In the genomic region with DNA sequence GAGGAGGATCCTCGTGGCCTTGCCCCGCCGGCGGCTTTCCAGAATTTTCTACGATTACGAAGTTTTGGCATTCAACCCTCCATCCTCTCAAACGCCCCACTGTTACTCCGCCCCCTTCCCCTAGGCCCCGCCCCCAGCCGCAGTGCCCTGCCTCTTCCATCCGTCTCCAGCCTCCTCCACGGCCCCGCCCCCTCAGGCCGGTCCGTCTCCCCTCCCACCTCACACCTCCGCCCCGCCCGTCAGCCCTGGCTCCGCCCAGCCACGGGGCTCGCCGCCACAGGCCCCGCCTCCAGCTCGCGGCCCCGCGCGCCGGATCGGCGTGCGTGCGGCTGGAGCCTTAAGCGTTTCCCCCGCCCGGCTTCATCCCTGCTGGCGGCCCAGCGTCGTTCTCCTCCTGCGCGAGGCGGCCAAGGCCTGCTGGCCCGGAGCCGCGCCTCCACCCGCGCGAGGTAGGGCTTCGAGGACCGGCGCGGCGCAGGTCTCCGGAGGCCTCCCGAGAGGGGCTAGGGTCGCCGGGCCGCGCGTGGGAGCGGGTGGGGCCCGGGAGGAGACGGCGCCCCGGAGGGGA, we compare ENCODE assay signal across 1 cellular context.
TF ChIP-seq lines count a peak whose summit lies in the region.

A gene with protein sequence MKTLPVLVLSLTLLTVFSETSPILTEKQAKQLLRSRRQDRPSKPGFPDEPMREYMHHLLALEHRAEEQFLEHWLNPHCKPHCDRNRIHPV (minus strand): TSS at position 109 of the 568 bp plus-strand sequence. CDS start 18,110 bp downstream, outside the sequence.
A gene (plus strand): TSS at position 340 of the 568 bp plus-strand sequence. CDS start 645 bp downstream, outside the sequence.

TF ChIP-seq in HepG2, 621 proteins besides CTCF, POLR2A, EP300 and RAD21 (continued from another document and continues in another):
- TF ChIP-seq, protein P1, sequence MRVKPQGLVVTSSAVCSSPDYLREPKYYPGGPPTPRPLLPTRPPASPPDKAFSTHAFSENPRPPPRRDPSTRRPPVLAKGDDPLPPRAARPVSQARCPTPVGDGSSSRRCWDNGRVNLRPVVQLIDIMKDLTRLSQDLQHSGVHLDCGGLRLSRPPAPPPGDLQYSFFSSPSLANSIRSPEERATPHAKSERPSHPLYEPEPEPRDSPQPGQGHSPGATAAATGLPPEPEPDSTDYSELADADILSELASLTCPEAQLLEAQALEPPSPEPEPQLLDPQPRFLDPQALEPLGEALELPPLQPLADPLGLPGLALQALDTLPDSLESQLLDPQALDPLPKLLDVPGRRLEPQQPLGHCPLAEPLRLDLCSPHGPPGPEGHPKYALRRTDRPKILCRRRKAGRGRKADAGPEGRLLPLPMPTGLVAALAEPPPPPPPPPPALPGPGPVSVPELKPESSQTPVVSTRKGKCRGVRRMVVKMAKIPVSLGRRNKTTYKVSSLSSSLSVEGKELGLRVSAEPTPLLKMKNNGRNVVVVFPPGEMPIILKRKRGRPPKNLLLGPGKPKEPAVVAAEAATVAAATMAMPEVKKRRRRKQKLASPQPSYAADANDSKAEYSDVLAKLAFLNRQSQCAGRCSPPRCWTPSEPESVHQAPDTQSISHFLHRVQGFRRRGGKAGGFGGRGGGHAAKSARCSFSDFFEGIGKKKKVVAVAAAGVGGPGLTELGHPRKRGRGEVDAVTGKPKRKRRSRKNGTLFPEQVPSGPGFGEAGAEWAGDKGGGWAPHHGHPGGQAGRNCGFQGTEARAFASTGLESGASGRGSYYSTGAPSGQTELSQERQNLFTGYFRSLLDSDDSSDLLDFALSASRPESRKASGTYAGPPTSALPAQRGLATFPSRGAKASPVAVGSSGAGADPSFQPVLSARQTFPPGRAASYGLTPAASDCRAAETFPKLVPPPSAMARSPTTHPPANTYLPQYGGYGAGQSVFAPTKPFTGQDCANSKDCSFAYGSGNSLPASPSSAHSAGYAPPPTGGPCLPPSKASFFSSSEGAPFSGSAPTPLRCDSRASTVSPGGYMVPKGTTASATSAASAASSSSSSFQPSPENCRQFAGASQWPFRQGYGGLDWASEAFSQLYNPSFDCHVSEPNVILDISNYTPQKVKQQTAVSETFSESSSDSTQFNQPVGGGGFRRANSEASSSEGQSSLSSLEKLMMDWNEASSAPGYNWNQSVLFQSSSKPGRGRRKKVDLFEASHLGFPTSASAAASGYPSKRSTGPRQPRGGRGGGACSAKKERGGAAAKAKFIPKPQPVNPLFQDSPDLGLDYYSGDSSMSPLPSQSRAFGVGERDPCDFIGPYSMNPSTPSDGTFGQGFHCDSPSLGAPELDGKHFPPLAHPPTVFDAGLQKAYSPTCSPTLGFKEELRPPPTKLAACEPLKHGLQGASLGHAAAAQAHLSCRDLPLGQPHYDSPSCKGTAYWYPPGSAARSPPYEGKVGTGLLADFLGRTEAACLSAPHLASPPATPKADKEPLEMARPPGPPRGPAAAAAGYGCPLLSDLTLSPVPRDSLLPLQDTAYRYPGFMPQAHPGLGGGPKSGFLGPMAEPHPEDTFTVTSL (CRISPR knock-in tag; IDR thresholded peaks at IDR 0.05; ENCODE audit: borderline replicate concordance): no peak
- TF ChIP-seq RNF2 (conservative IDR thresholded peaks at IDR 0.05; ENCODE audit: low read depth) (peak; percentile 96), RELA (CRISPR knock-in tag; IDR thresholded peaks at IDR 0.05) (no peak; the same call in 1 of the 2 replicates), SMC3 (IDR thresholded peaks at IDR 0.05; ENCODE audit: low read length) (no peak), ZNF605 (CRISPR knock-in tag; IDR thresholded peaks at IDR 0.05) (no peak), ZNF121 (CRISPR knock-in tag; IDR thresholded peaks at IDR 0.05) (no peak), NAIF1 (CRISPR knock-in tag; IDR thresholded peaks at IDR 0.05; ENCODE audit: borderline replicate concordance) (no peak), ZNF484 (CRISPR knock-in tag; IDR thresholded peaks at IDR 0.05; ENCODE audit: borderline replicate concordance, low read depth) (no peak), ZFP1 (CRISPR knock-in tag; IDR thresholded peaks at IDR 0.05) (no peak; the same call in 1 of the 2 replicates), NFE2 (CRISPR knock-in tag; IDR thresholded peaks at IDR 0.05) (no peak), NFE2L1 (CRISPR knock-in tag; IDR thresholded peaks at IDR 0.05; ENCODE audit: borderline replicate concordance) (no peak), KDM5B (CRISPR knock-in tag; IDR thresholded peaks at IDR 0.05; ENCODE audit: borderline replicate concordance) (peak; percentile 84), ZNF570 (CRISPR knock-in tag; IDR thresholded peaks at IDR 0.05; ENCODE audit: borderline replicate concordance) (no peak), KLF6 (CRISPR knock-in tag; IDR thresholded peaks at IDR 0.05) (peak; percentile 67), ZC3H4 (CRISPR knock-in tag; IDR thresholded peaks at IDR 0.05; ENCODE audit: borderline replicate concordance) (no peak), ZNF234 (CRISPR knock-in tag; conservative IDR thresholded peaks at IDR 0.05) (no peak), SNRNP70 (IDR thresholded peaks at IDR 0.05; ENCODE audit: low read depth, low read length) (no peak)
- TF ChIP-seq, protein P2, sequence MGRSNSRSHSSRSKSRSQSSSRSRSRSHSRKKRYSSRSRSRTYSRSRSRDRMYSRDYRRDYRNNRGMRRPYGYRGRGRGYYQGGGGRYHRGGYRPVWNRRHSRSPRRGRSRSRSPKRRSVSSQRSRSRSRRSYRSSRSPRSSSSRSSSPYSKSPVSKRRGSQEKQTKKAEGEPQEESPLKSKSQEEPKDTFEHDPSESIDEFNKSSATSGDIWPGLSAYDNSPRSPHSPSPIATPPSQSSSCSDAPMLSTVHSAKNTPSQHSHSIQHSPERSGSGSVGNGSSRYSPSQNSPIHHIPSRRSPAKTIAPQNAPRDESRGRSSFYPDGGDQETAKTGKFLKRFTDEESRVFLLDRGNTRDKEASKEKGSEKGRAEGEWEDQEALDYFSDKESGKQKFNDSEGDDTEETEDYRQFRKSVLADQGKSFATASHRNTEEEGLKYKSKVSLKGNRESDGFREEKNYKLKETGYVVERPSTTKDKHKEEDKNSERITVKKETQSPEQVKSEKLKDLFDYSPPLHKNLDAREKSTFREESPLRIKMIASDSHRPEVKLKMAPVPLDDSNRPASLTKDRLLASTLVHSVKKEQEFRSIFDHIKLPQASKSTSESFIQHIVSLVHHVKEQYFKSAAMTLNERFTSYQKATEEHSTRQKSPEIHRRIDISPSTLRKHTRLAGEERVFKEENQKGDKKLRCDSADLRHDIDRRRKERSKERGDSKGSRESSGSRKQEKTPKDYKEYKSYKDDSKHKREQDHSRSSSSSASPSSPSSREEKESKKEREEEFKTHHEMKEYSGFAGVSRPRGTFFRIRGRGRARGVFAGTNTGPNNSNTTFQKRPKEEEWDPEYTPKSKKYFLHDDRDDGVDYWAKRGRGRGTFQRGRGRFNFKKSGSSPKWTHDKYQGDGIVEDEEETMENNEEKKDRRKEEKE (IDR thresholded peaks at IDR 0.05): no peak
- TF ChIP-seq, protein P3, sequence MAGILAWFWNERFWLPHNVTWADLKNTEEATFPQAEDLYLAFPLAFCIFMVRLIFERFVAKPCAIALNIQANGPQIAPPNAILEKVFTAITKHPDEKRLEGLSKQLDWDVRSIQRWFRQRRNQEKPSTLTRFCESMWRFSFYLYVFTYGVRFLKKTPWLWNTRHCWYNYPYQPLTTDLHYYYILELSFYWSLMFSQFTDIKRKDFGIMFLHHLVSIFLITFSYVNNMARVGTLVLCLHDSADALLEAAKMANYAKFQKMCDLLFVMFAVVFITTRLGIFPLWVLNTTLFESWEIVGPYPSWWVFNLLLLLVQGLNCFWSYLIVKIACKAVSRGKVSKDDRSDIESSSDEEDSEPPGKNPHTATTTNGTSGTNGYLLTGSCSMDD (CRISPR knock-in tag; IDR thresholded peaks at IDR 0.05): no peak
- TF ChIP-seq, protein P4, sequence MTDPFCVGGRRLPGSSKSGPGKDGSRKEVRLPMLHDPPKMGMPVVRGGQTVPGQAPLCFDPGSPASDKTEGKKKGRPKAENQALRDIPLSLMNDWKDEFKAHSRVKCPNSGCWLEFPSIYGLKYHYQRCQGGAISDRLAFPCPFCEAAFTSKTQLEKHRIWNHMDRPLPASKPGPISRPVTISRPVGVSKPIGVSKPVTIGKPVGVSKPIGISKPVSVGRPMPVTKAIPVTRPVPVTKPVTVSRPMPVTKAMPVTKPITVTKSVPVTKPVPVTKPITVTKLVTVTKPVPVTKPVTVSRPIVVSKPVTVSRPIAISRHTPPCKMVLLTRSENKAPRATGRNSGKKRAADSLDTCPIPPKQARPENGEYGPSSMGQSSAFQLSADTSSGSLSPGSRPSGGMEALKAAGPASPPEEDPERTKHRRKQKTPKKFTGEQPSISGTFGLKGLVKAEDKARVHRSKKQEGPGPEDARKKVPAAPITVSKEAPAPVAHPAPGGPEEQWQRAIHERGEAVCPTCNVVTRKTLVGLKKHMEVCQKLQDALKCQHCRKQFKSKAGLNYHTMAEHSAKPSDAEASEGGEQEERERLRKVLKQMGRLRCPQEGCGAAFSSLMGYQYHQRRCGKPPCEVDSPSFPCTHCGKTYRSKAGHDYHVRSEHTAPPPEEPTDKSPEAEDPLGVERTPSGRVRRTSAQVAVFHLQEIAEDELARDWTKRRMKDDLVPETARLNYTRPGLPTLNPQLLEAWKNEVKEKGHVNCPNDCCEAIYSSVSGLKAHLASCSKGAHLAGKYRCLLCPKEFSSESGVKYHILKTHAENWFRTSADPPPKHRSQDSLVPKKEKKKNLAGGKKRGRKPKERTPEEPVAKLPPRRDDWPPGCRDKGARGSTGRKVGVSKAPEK (CRISPR knock-in tag; IDR thresholded peaks at IDR 0.05; ENCODE audit: borderline replicate concordance): no peak
- TF ChIP-seq, protein P5, sequence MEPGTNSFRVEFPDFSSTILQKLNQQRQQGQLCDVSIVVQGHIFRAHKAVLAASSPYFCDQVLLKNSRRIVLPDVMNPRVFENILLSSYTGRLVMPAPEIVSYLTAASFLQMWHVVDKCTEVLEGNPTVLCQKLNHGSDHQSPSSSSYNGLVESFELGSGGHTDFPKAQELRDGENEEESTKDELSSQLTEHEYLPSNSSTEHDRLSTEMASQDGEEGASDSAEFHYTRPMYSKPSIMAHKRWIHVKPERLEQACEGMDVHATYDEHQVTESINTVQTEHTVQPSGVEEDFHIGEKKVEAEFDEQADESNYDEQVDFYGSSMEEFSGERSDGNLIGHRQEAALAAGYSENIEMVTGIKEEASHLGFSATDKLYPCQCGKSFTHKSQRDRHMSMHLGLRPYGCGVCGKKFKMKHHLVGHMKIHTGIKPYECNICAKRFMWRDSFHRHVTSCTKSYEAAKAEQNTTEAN (CRISPR knock-in tag; conservative IDR thresholded peaks at IDR 0.05): 0 out of 2 replicates have a peak, but pooled peaks have one; percentile 59
- TF ChIP-seq, protein P6, sequence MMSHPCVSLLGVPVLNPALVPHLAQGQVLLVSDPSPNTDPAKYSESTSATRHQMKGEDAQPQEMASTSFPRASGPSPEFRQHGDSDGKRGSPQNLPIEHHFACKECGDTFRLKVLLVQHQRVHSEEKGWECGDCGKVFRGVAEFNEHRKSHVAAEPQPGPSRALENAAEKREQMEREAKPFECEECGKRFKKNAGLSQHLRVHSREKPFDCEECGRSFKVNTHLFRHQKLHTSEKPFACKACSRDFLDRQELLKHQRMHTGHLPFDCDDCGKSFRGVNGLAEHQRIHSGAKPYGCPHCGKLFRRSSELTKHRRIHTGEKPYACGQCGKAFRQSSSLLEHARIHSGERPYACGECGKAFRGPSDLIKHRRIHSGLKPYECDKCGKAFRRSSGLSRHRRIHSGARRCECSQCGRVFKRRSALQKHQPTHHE (CRISPR knock-in tag; IDR thresholded peaks at IDR 0.05; ENCODE audit: borderline replicate concordance): no peak
- TF ChIP-seq, protein P7, sequence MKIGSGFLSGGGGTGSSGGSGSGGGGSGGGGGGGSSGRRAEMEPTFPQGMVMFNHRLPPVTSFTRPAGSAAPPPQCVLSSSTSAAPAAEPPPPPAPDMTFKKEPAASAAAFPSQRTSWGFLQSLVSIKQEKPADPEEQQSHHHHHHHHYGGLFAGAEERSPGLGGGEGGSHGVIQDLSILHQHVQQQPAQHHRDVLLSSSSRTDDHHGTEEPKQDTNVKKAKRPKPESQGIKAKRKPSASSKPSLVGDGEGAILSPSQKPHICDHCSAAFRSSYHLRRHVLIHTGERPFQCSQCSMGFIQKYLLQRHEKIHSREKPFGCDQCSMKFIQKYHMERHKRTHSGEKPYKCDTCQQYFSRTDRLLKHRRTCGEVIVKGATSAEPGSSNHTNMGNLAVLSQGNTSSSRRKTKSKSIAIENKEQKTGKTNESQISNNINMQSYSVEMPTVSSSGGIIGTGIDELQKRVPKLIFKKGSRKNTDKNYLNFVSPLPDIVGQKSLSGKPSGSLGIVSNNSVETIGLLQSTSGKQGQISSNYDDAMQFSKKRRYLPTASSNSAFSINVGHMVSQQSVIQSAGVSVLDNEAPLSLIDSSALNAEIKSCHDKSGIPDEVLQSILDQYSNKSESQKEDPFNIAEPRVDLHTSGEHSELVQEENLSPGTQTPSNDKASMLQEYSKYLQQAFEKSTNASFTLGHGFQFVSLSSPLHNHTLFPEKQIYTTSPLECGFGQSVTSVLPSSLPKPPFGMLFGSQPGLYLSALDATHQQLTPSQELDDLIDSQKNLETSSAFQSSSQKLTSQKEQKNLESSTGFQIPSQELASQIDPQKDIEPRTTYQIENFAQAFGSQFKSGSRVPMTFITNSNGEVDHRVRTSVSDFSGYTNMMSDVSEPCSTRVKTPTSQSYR (CRISPR knock-in tag; IDR thresholded peaks at IDR 0.05; ENCODE audit: borderline replicate concordance): 0 out of 2 replicates have a peak, but pooled peaks have one; percentile 33
- TF ChIP-seq, protein P8, sequence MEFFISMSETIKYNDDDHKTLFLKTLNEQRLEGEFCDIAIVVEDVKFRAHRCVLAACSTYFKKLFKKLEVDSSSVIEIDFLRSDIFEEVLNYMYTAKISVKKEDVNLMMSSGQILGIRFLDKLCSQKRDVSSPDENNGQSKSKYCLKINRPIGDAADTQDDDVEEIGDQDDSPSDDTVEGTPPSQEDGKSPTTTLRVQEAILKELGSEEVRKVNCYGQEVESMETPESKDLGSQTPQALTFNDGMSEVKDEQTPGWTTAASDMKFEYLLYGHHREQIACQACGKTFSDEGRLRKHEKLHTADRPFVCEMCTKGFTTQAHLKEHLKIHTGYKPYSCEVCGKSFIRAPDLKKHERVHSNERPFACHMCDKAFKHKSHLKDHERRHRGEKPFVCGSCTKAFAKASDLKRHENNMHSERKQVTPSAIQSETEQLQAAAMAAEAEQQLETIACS (CRISPR knock-in tag; IDR thresholded peaks at IDR 0.05): peak; percentile 72
- TF ChIP-seq, protein P9, sequence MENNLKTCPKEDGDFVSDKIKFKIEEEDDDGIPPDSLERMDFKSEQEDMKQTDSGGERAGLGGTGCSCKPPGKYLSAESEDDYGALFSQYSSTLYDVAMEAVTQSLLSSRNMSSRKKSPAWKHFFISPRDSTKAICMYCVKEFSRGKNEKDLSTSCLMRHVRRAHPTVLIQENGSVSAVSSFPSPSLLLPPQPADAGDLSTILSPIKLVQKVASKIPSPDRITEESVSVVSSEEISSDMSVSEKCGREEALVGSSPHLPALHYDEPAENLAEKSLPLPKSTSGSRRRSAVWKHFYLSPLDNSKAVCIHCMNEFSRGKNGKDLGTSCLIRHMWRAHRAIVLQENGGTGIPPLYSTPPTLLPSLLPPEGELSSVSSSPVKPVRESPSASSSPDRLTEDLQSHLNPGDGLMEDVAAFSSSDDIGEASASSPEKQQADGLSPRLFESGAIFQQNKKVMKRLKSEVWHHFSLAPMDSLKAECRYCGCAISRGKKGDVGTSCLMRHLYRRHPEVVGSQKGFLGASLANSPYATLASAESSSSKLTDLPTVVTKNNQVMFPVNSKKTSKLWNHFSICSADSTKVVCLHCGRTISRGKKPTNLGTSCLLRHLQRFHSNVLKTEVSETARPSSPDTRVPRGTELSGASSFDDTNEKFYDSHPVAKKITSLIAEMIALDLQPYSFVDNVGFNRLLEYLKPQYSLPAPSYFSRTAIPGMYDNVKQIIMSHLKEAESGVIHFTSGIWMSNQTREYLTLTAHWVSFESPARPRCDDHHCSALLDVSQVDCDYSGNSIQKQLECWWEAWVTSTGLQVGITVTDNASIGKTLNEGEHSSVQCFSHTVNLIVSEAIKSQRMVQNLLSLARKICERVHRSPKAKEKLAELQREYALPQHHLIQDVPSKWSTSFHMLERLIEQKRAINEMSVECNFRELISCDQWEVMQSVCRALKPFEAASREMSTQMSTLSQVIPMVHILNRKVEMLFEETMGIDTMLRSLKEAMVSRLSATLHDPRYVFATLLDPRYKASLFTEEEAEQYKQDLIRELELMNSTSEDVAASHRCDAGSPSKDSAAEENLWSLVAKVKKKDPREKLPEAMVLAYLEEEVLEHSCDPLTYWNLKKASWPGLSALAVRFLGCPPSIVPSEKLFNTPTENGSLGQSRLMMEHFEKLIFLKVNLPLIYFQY (CRISPR knock-in tag; IDR thresholded peaks at IDR 0.05; ENCODE audit: borderline replicate concordance): no peak
